In the genomic region with DNA sequence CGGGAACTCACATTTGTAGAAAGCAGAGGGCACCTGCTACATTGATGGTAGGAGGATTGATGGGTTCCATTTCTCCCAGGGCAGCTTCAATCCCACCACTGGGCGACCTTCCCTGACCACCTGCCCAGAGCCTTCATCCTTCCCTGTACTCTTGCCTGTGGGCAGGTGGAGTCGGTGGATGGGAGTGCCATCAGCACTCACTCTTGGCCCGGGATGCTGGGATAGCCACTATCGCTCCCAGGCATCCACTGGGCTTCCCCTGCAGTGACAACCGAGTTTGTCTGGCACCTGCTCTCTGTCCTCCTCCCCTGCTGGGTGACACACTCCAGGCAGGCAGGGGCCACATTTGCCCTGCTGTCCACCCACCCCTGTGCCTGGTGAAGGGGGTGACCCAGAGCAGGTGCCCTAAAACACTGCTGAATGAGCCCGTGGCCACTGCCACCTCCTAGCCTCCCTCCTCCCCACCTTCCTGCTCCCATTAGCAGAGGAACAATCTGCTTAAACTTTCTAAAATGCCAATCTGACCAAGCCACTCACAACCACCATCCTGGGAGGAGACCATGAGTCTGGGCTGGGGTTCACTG, we compare ENCODE assay signal across 25 cellular contexts.
"Had no signal": no experiment of that assay in that cellular context is flagged by ENCODE, and none has a peak within 500 bp of the region (broad histone marks: within the 10 kb centered on the region; RNA-seq: fewer than 3 reads in every experiment).

No MANE protein-coding gene starts in this region.

- H3K9me3 ChIP-seq: neutrophil, pancreas, SJSA1, thyroid gland had no signal

- H3K27ac ChIP-seq: neutrophil, pancreas, psoas muscle, SJSA1, skin epidermis, thyroid gland had no signal

- H3K4me3 ChIP-seq: pancreas, psoas muscle, SJSA1, skin epidermis, thyroid gland had no signal

- H3K36me3 Mint-ChIP-seq: activated naive CD8-positive, alpha-beta T cell treated with anti-CD3 and anti-CD28 coated beads, Interleukin-2, amount 10 ng/mL, durations not matched to agents 7 days and 5 days; stimulated activated naive B cell treated with anti-CD40 and anti-IgM and Interleukin-4, amounts not matched to agents 10 μg/mL and 1 μg/mL and 100 μg/mL, for 72 hours had no signal

- H3K27me3 ChIP-seq: neutrophil, pancreas, thyroid gland had no signal

- DNase-seq: activated CD4-positive, alpha-beta memory T cell treated with anti-CD3 and anti-CD28 coated beads, Interleukin-2, amount 10 ng/mL, durations not matched to agents 7 days and 5 days; activated CD4-positive, alpha-beta T cell treated with anti-CD3 and anti-CD28 coated beads, Interleukin-2, amount 10 ng/mL, durations not matched to agents 24 days and 14 days; activated CD4-positive, CD25-positive, alpha-beta regulatory T cell; activated naive CD4-positive, alpha-beta T cell treated with Interleukin-2 at 50 U/mL for 16 hours; activated naive CD8-positive, alpha-beta T cell treated with anti-CD3 and anti-CD28 coated beads, Interleukin-2, amount 10 ng/mL, durations not matched to agents 7 days and 5 days; activated T-cell treated with anti-CD3 and anti-CD28 coated beads, Interleukin-2, amount 50 U/mL, for 24 hours; amniotic stem cell; cerebellar nuclear complex; foreskin fibroblast; hippocampal formation; kidney glomerular epithelial cell; left ventricle myocardium superior; mammary epithelial cell; midbrain; pancreas; psoas muscle; right cardiac atrium; stimulated activated naive B cell treated with anti-CD40 and anti-IgM and Interleukin-4, amounts not matched to agents 10 μg/mL and 1 μg/mL and 100 μg/mL, for 72 hours; T1000; thyroid gland had no signal

- H3K4me1 Mint-ChIP-seq: activated CD4-positive, alpha-beta memory T cell treated with anti-CD3 and anti-CD28 coated beads, Interleukin-2, amount 10 ng/mL, durations not matched to agents 7 days and 5 days; activated CD4-positive, alpha-beta T cell treated with anti-CD3 and anti-CD28 coated beads, Interleukin-2, amount 10 ng/mL, durations not matched to agents 24 days and 14 days; activated naive CD8-positive, alpha-beta T cell treated with anti-CD3 and anti-CD28 coated beads, Interleukin-2, amount 10 ng/mL, durations not matched to agents 7 days and 5 days; activated T-helper 17 cell treated with anti-CD3 and anti-CD28 coated beads, Interleukin-2, amount 50 U/mL, for 72 hours; stimulated activated naive B cell treated with anti-CD40 and anti-IgM and Interleukin-4, amounts not matched to agents 10 μg/mL and 1 μg/mL and 100 μg/mL, for 72 hours had no signal

- H3K36me3 ChIP-seq: neutrophil, pancreas, SJSA1, thyroid gland had no signal

- H3K4me3 Mint-ChIP-seq: activated CD4-positive, alpha-beta memory T cell treated with anti-CD3 and anti-CD28 coated beads, Interleukin-2, amount 10 ng/mL, durations not matched to agents 7 days and 5 days; activated CD4-positive, alpha-beta T cell treated with anti-CD3 and anti-CD28 coated beads, Interleukin-2, amount 10 ng/mL, durations not matched to agents 24 days and 14 days; activated naive CD8-positive, alpha-beta T cell treated with anti-CD3 and anti-CD28 coated beads, Interleukin-2, amount 10 ng/mL, durations not matched to agents 7 days and 5 days; activated T-cell treated with anti-CD3 and anti-CD28 coated beads, Interleukin-2, amount 50 U/mL, for 24 hours; activated T-helper 17 cell treated with anti-CD3 and anti-CD28 coated beads, Interleukin-2, amount 50 U/mL, for 72 hours; natural killer cell treated with Interleukin-12 subunit alpha and Interleukin-12 subunit beta and Interleukin-15 and Interleukin-18, amount 100 ng/mL, for 72 hours; stimulated activated naive B cell treated with anti-CD40 and anti-IgM and Interleukin-4, amounts not matched to agents 10 μg/mL and 1 μg/mL and 100 μg/mL, for 72 hours had no signal

- H3K4me1 ChIP-seq: pancreas, psoas muscle, SJSA1, thyroid gland had no signal

- H3K9me3 Mint-ChIP-seq: activated CD4-positive, alpha-beta T cell treated with anti-CD3 and anti-CD28 coated beads, Interleukin-2, amount 10 ng/mL, durations not matched to agents 24 days and 14 days had no signal

- H3K27me3 Mint-ChIP-seq: activated CD4-positive, alpha-beta memory T cell treated with anti-CD3 and anti-CD28 coated beads, Interleukin-2, amount 10 ng/mL, durations not matched to agents 7 days and 5 days; activated CD4-positive, alpha-beta T cell treated with anti-CD3 and anti-CD28 coated beads, Interleukin-2, amount 10 ng/mL, durations not matched to agents 24 days and 14 days had no signal

- ATAC-seq: activated T-helper 17 cell treated with anti-CD3 and anti-CD28 coated beads, Interleukin-2, amount 50 U/mL, for 72 hours; left ventricle myocardium superior; pancreas; psoas muscle; right cardiac atrium; stimulated activated naive B cell treated with anti-CD40 and anti-IgM and Interleukin-4, amounts not matched to agents 10 μg/mL and 1 μg/mL and 100 μg/mL, for 72 hours had no signal

- H3K27ac Mint-ChIP-seq: activated CD4-positive, alpha-beta memory T cell treated with anti-CD3 and anti-CD28 coated beads, Interleukin-2, amount 10 ng/mL, durations not matched to agents 7 days and 5 days; activated CD4-positive, alpha-beta T cell treated with anti-CD3 and anti-CD28 coated beads, Interleukin-2, amount 10 ng/mL, durations not matched to agents 24 days and 14 days; activated naive CD8-positive, alpha-beta T cell treated with anti-CD3 and anti-CD28 coated beads, Interleukin-2, amount 10 ng/mL, durations not matched to agents 7 days and 5 days; activated T-cell treated with anti-CD3 and anti-CD28 coated beads, Interleukin-2, amount 50 U/mL, for 24 hours; activated T-helper 17 cell treated with anti-CD3 and anti-CD28 coated beads, Interleukin-2, amount 50 U/mL, for 72 hours; natural killer cell treated with Interleukin-12 subunit alpha and Interleukin-12 subunit beta and Interleukin-15 and Interleukin-18, amount 100 ng/mL, for 72 hours; stimulated activated naive B cell treated with anti-CD40 and anti-IgM and Interleukin-4, amounts not matched to agents 10 μg/mL and 1 μg/mL and 100 μg/mL, for 72 hours had no signal
